Comparison of ENCODE assay signal across 2 cellular contexts in the genomic region with DNA sequence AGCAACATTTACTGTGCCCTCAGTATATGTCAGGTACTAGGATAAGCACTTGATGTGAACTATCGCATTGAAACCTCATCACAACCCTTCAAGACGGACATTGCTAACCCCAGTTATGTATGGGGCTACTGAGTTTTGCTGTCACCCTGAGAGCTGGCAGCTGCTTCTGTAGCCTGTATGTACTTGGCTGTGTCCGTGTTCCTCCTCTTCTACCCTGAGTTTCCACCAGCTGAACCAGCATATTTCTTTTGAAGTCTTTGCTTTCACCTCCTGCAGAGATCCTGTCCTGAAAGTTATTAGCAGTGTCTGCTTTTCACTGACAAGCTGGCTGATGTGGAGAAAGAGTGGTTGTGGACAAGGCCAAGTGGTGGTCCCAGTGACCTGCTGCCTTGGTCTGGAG.
TF ChIP-seq lines count a peak whose summit lies in the region.

No MANE protein-coding gene starts in this region.

TF ChIP-seq in GM23338, 12 proteins besides CTCF, POLR2A, EP300 and RAD21:
- no peak for TF ChIP-seq STAT1 (IDR thresholded peaks at IDR 0.05; ENCODE audit: unreplicated experiment)
- no peak for TF ChIP-seq ZNF331 (CRISPR knock-in tag; IDR thresholded peaks at IDR 0.05; ENCODE audit: low read depth)
- TF ChIP-seq, protein P1, sequence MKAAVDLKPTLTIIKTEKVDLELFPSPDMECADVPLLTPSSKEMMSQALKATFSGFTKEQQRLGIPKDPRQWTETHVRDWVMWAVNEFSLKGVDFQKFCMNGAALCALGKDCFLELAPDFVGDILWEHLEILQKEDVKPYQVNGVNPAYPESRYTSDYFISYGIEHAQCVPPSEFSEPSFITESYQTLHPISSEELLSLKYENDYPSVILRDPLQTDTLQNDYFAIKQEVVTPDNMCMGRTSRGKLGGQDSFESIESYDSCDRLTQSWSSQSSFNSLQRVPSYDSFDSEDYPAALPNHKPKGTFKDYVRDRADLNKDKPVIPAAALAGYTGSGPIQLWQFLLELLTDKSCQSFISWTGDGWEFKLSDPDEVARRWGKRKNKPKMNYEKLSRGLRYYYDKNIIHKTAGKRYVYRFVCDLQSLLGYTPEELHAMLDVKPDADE (IDR thresholded peaks at IDR 0.05) = no peak
- no peak for TF ChIP-seq CREB1 (CRISPR knock-in tag; IDR thresholded peaks at IDR 0.05; ENCODE audit: low read depth)
- TF ChIP-seq, protein P2, sequence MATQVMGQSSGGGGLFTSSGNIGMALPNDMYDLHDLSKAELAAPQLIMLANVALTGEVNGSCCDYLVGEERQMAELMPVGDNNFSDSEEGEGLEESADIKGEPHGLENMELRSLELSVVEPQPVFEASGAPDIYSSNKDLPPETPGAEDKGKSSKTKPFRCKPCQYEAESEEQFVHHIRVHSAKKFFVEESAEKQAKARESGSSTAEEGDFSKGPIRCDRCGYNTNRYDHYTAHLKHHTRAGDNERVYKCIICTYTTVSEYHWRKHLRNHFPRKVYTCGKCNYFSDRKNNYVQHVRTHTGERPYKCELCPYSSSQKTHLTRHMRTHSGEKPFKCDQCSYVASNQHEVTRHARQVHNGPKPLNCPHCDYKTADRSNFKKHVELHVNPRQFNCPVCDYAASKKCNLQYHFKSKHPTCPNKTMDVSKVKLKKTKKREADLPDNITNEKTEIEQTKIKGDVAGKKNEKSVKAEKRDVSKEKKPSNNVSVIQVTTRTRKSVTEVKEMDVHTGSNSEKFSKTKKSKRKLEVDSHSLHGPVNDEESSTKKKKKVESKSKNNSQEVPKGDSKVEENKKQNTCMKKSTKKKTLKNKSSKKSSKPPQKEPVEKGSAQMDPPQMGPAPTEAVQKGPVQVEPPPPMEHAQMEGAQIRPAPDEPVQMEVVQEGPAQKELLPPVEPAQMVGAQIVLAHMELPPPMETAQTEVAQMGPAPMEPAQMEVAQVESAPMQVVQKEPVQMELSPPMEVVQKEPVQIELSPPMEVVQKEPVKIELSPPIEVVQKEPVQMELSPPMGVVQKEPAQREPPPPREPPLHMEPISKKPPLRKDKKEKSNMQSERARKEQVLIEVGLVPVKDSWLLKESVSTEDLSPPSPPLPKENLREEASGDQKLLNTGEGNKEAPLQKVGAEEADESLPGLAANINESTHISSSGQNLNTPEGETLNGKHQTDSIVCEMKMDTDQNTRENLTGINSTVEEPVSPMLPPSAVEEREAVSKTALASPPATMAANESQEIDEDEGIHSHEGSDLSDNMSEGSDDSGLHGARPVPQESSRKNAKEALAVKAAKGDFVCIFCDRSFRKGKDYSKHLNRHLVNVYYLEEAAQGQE (IDR thresholded peaks at IDR 0.05; ENCODE audit: unreplicated experiment) = no peak
- no peak for TF ChIP-seq NANOG (IDR thresholded peaks at IDR 0.05; ENCODE audit: borderline replicate concordance)

TF ChIP-seq in GM12878, 131 proteins besides CTCF, POLR2A, EP300 and RAD21:
- TF ChIP-seq NR2C2 (IDR thresholded peaks at IDR 0.05; ENCODE audit: borderline replicate concordance, control insufficient read depth, insufficient read length, low read depth) (no peak), IRF4 (IDR thresholded peaks at IDR 0.05; ENCODE audit: low read depth, low read length) (no peak), EGR1 (IDR thresholded peaks at IDR 0.05; ENCODE audit: borderline replicate concordance in 1 of 2, low read depth in 2 of 2, low read length in 2 of 2) (no peak), CHD4 (IDR thresholded peaks at IDR 0.05) (no peak), CBX5 (IDR thresholded peaks at IDR 0.05; ENCODE audit: low read depth) (no peak)
